1 cellular context compared by ENCODE assay signal in genomic region chr6:34888874-34889555, GRCh38.
TF ChIP-seq lines count a peak whose summit lies in the region.

TSS of gene ANKS1A (plus strand) at chr6:34889255. CDS start at chr6:34889403, 148 bp downstream.

TF ChIP-seq in K562, 482 proteins besides CTCF, POLR2A, EP300 and RAD21 (continued from another document and continues in another):
- TF ChIP-seq HMG20A (CRISPR knock-in tag; conservative IDR thresholded peaks at IDR 0.05) (no peak), THRA (IDR thresholded peaks at IDR 0.05) (no peak), FOXO4 (CRISPR knock-in tag; IDR thresholded peaks at IDR 0.05) (no peak), PATZ1 (CRISPR knock-in tag; IDR thresholded peaks at IDR 0.05; ENCODE audit: borderline replicate concordance) (no peak), KLF13 (tag; IDR thresholded peaks at IDR 0.05; ENCODE audit: borderline replicate concordance, low read depth) (peak; percentile 97), DEAF1 (CRISPR knock-in tag; IDR thresholded peaks at IDR 0.05) (no peak), DMBX1 (CRISPR knock-in tag; IDR thresholded peaks at IDR 0.05; ENCODE audit: borderline replicate concordance) (no peak), PHF21A (IDR thresholded peaks at IDR 0.05; ENCODE audit: borderline replicate concordance, low read depth) (peak; percentile 42; the same call in 1 of the 2 replicates), ELF4 (CRISPR knock-in tag; IDR thresholded peaks at IDR 0.05) (peak; percentile 89), ZNF133 (CRISPR knock-in tag; IDR thresholded peaks at IDR 0.05) (no peak), RERE (CRISPR knock-in tag; IDR thresholded peaks at IDR 0.05; ENCODE audit: borderline replicate concordance) (no peak), E2F3 (CRISPR knock-in tag; IDR thresholded peaks at IDR 0.05) (no peak), BACH1 (tag; IDR thresholded peaks at IDR 0.05) (no peak), ZNF175 (CRISPR knock-in tag; IDR thresholded peaks at IDR 0.05; ENCODE audit: low read depth) (no peak), CHAMP1 (IDR thresholded peaks at IDR 0.05) (no peak), CBX2 (IDR thresholded peaks at IDR 0.05; ENCODE audit: insufficient read depth, low read length, poor library complexity, severe bottlenecking) (no peak), XRCC5 (IDR thresholded peaks at IDR 0.05; ENCODE audit: low read depth, low read length) (peak; percentile 49; the same call in 1 of the 2 replicates), ZNF316 (IDR thresholded peaks at IDR 0.05) (no peak), NKRF (IDR thresholded peaks at IDR 0.05; ENCODE audit: borderline replicate concordance) (peak; percentile 84), SLC30A9 (CRISPR knock-in tag; IDR thresholded peaks at IDR 0.05) (no peak), MECOM (CRISPR knock-in tag; IDR thresholded peaks at IDR 0.05) (no peak), RBM39 (optimal IDR thresholded peaks at IDR 0.05; ENCODE audit: low read depth, low read length) (peak; percentile 74), E4F1 (CRISPR knock-in tag; IDR thresholded peaks at IDR 0.05; ENCODE audit: borderline replicate concordance) (no peak), ARID4B (CRISPR knock-in tag; IDR thresholded peaks at IDR 0.05) (peak; percentile 91), GTF2F1 (IDR thresholded peaks at IDR 0.05; ENCODE audit: low read depth, low read length) (no peak; the same call in 1 of the 2 replicates), ZNF695 (CRISPR knock-in tag; IDR thresholded peaks at IDR 0.05) (no peak), TAF7 (tag; IDR thresholded peaks at IDR 0.05) (no peak), CREB3 (tag; conservative IDR thresholded peaks at IDR 0.05; ENCODE audit: low read depth) (no peak), CBX5 (IDR thresholded peaks at IDR 0.05; ENCODE audit: borderline replicate concordance, low read depth) (no peak)
